ENCODE assay signal across 19 cellular contexts in genomic region chr2:99593692-99594427, GRCh38.
"Had no signal": no experiment of that assay in that cellular context is flagged by ENCODE, and none has a peak within 500 bp of the region (broad histone marks: within the 10 kb centered on the region; RNA-seq: fewer than 3 reads in every experiment).

No MANE protein-coding gene starts in this region.

- H3K9me3 Mint-ChIP-seq: activated naive CD4-positive, alpha-beta T cell treated with anti-CD3 and anti-CD28 coated beads for 36 hours; activated naive CD8-positive, alpha-beta T cell treated with anti-CD3 and anti-CD28 coated beads, Interleukin-2, amount 10 ng/mL, durations not matched to agents 7 days and 5 days; activated T-cell treated with anti-CD3 and anti-CD28 coated beads, Interleukin-2, amount 50 U/mL, for 24 hours; activated T-helper 2 cell treated with anti-CD3 and anti-CD28 coated beads, Interferon-gamma antibody, Interleukin-2, Interleukin-4, amounts not matched to agents 10 μg/mL and 5 μg/mL and 100 μg/mL, durations not matched to agents 14 hours and 24 hours and 36 hours; WTC11 had no signal

- H3K4me1 Mint-ChIP-seq: activated naive CD8-positive, alpha-beta T cell treated with anti-CD3 and anti-CD28 coated beads, Interleukin-2, amount 10 ng/mL, durations not matched to agents 7 days and 5 days had no signal

- H3K27me3 ChIP-seq: heart left ventricle, spleen, stomach, suprapubic skin, upper lobe of left lung had no signal

- H3K4me1 ChIP-seq: heart left ventricle, spleen, suprapubic skin, upper lobe of left lung had no signal

- H3K4me3 Mint-ChIP-seq: activated naive CD4-positive, alpha-beta T cell treated with anti-CD3 and anti-CD28 coated beads for 36 hours; activated naive CD8-positive, alpha-beta T cell treated with anti-CD3 and anti-CD28 coated beads, Interleukin-2, amount 10 ng/mL, durations not matched to agents 7 days and 5 days; activated T-cell treated with anti-CD3 and anti-CD28 coated beads, Interleukin-2, amount 50 U/mL, for 24 hours; WTC11 had no signal

- H3K27ac Mint-ChIP-seq: activated naive CD4-positive, alpha-beta T cell treated with anti-CD3 and anti-CD28 coated beads for 36 hours; activated naive CD8-positive, alpha-beta T cell treated with anti-CD3 and anti-CD28 coated beads, Interleukin-2, amount 10 ng/mL, durations not matched to agents 7 days and 5 days; activated T-cell treated with anti-CD3 and anti-CD28 coated beads, Interleukin-2, amount 50 U/mL, for 24 hours; activated T-helper 2 cell treated with anti-CD3 and anti-CD28 coated beads, Interferon-gamma antibody, Interleukin-2, Interleukin-4, amounts not matched to agents 10 μg/mL and 5 μg/mL and 100 μg/mL, durations not matched to agents 14 hours and 24 hours and 36 hours; WTC11 had no signal

- H3K4me3 ChIP-seq: spleen, stomach, suprapubic skin, upper lobe of left lung had no signal

- H3K36me3 ChIP-seq: heart left ventricle, suprapubic skin had no signal

- H3K27ac ChIP-seq: epithelial cell of prostate, spleen, stomach, suprapubic skin, upper lobe of left lung had no signal

- ATAC-seq: WTC11 had no signal

- DNase-seq: activated CD4-positive, alpha-beta T cell treated with anti-CD3 and anti-CD28 coated beads, Interleukin-2, amount 50 U/mL, for 4 hours; activated CD8-positive, alpha-beta memory T cell treated with anti-CD3 and anti-CD28 coated beads for 24 hours; activated CD8-positive, alpha-beta memory T cell treated with anti-CD3 and anti-CD28 coated beads, Interleukin-2, amount 50 U/mL, for 4 hours; activated naive CD4-positive, alpha-beta T cell treated with anti-CD3 and anti-CD28 coated beads for 36 hours; activated naive CD8-positive, alpha-beta T cell treated with anti-CD3 and anti-CD28 coated beads, Interleukin-2, amount 10 ng/mL, durations not matched to agents 7 days and 5 days; activated T-cell treated with anti-CD3 and anti-CD28 coated beads, Interleukin-2, amount 50 U/mL, for 24 hours; amniotic stem cell; cerebellar nuclear complex; cortex of kidney; spleen; stimulated activated CD4-positive, alpha-beta T cell treated with anti-CD3 and anti-CD28 coated beads, Interleukin-4, amount 100 ng/mL, for 1 hour; stomach; T-helper 9 cell had no signal

- H3K36me3 Mint-ChIP-seq: activated naive CD8-positive, alpha-beta T cell treated with anti-CD3 and anti-CD28 coated beads, Interleukin-2, amount 10 ng/mL, durations not matched to agents 7 days and 5 days; WTC11 had no signal

- H3K9me3 ChIP-seq: heart left ventricle, spleen, stomach, suprapubic skin, upper lobe of left lung had no signal

- H3K27me3 Mint-ChIP-seq: activated naive CD8-positive, alpha-beta T cell treated with anti-CD3 and anti-CD28 coated beads, Interleukin-2, amount 10 ng/mL, durations not matched to agents 7 days and 5 days; activated T-cell treated with anti-CD3 and anti-CD28 coated beads, Interleukin-2, amount 50 U/mL, for 24 hours had no signal
